ENCODE assay signal across 22 cellular contexts in the genomic region with DNA sequence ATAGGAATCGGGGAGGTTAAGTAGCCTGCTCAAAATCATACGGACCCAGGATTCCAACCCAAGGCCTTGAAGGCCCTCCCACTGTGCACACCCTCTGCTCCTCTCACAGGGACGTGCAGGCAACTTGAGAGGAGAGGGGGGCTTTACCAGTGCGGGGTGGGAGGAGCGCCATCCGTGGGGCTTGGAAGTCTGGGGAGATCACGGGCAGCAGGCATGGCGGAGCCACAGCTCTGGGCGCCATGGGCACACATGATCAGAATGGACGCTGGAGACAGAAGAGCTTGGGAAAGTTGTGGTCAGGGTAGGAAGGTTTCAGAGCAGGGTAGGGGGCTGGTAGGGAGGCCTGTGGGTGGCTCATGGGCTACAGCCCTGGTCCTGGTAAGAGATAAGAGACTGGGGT.
"Had no signal": no experiment of that assay in that cellular context is flagged by ENCODE, and none has a peak within 500 bp of the region (broad histone marks: within the 10 kb centered on the region; RNA-seq: fewer than 3 reads in every experiment).

No MANE protein-coding gene starts in this region.

- FAIRE-seq: HTR-8/SVneo, K562, RCC 7860 had no signal

- DNase-seq: Kasumi-1, MM.1S, NCI-H1092 treated with DMSO at 0.1 percent for 48 hours, NCI-H1436 treated with DMSO at 0.1 percent for 48 hours, NCI-H187, NCI-H2029, NCI-H2081 treated with DMSO at 0.1 percent for 48 hours, NCI-H2171, NCI-H226, NCI-H446, NCI-H510A, NCI-H524 treated with DMSO at 0.1 percent for 48 hours, NCI-H774, RPMI8226, SHP77, SK-N-SH, SW 1271 had no signal

- H3K36me3 Mint-ChIP-seq: IgD-negative memory B cell had no signal

- H3K9me3 Mint-ChIP-seq: IgD-negative memory B cell had no signal

- H3K9me3 ChIP-seq: SK-N-SH had no signal

- ATAC-seq: K562 had no signal

- H3K4me3 ChIP-seq: K562 had no signal

- H3K4me2 ChIP-seq: KMS-11, SK-N-SH had no signal

- H3K9ac ChIP-seq: KMS-11, SK-N-SH had no signal

- H3K4me3 Mint-ChIP-seq: IgD-negative memory B cell had no signal

- H3K27ac ChIP-seq: KMS-11 had no signal
